In the genomic region with DNA sequence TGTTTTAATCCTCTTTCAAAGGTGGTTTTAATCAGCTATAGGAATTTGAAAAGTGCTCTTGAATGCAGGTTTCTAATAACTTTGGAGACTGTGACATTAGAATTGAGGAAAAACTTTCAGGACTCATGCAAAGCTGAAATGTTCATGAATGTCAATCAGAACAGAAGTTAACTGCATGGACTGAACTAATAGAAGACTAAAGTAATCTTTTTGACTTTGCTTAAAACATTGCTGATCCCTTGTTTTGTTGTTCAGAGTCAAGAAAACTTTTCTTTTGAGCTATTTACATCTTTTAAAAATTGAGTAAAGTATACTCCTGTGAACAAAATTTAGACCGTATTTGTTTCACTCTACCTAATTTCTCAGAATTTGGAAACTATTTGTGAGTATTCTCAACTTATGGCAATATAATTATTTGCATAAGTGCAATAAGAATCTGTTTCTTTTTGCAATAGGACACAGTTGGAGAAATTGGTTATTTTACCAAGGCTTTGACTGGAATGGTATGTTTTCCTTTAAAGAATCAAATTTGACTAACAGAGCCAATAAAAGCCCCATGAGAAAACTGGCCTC, we compare ENCODE assay signal across 17 cellular contexts. TPM values are rescaled to one million over a fixed set of nuclear protein-coding genes. Genes with fewer than 3 reads are reported as not detected.
DNase-seq lines count a peak whose midpoint lies in the region; ATAC-seq lines count a peak whose summit lies in the region.
"Had no signal": no experiment of that assay in that cellular context is flagged by ENCODE, and none has a peak within 500 bp of the region (broad histone marks: within the 10 kb centered on the region; RNA-seq: fewer than 3 reads in every experiment).

No MANE protein-coding gene starts in this region.

- peaks cover 23% of the 10 kb centered on the region for H3K9me3 Mint-ChIP-seq in activated T-helper 1 cell treated with anti-CD3 and anti-CD28 coated beads, Interleukin-12 subunit alpha, Interleukin-12 subunit beta, Interleukin-2, Interleukin-4 antibody, amounts not matched to agents 30 ng/mL and 10 ng/mL and 1 ng/mL, durations not matched to agents 14 hours and 24 hours and 36 hours

- H3K4me3 Mint-ChIP-seq in activated T-helper 1 cell treated with anti-CD3 and anti-CD28 coated beads, Interleukin-12 subunit alpha, Interleukin-12 subunit beta, Interleukin-2, Interleukin-4 antibody, amounts not matched to agents 30 ng/mL and 10 ng/mL and 1 ng/mL, durations not matched to agents 14 hours and 24 hours and 36 hours = no peak overlapping the region
- H3K4me3 Mint-ChIP-seq: CD14-positive monocyte; CD8-positive, alpha-beta T cell; IgD-negative memory B cell had no signal

- intact Hi-C loops in activated T-helper 1 cell treated with anti-CD3 and anti-CD28 coated beads, Interleukin-12 subunit alpha, Interleukin-12 subunit beta, Interleukin-2, Interleukin-4 antibody, amounts not matched to agents 30 ng/mL and 10 ng/mL and 1 ng/mL, durations not matched to agents 14 hours and 24 hours and 36 hours (cut with micrococcal nuclease) = no loop called here

- peaks cover 19% of the 10 kb centered on the region for H3K36me3 Mint-ChIP-seq in activated T-helper 1 cell treated with anti-CD3 and anti-CD28 coated beads, Interleukin-12 subunit alpha, Interleukin-12 subunit beta, Interleukin-2, Interleukin-4 antibody, amounts not matched to agents 30 ng/mL and 10 ng/mL and 1 ng/mL, durations not matched to agents 14 hours and 24 hours and 36 hours (ENCODE audit: low read depth)

- DNase-seq in DMS 273 (lab: John Stamatoyannopoulos, UW; ENCODE audit: unreplicated experiment) = peak; percentile 7
- DNase-seq in DMS 273 treated with DMSO at 0.1 percent for 48 hours (lab: John Stamatoyannopoulos, UW) = no peak
- peak; percentile 51 for DNase-seq in OCI-M1 (lab: John Stamatoyannopoulos, UW)
- DNase-seq in fibroblast of gingiva (ENCODE audit: low read depth) = peak; percentile 10
- DNase-seq in activated T-helper 1 cell treated with anti-CD3 and anti-CD28 coated beads, Interleukin-12 subunit alpha, Interleukin-12 subunit beta, Interleukin-2, Interleukin-4 antibody, amounts not matched to agents 30 ng/mL and 10 ng/mL and 1 ng/mL, durations not matched to agents 14 hours and 24 hours and 36 hours (ENCODE audit: low spot score) = no peak
- DNase-seq in DMS153 treated with DMSO at 0.1 percent for 48 hours (lab: John Stamatoyannopoulos, UW; ENCODE audit: unreplicated experiment) = no peak
- no peak for DNase-seq in HK-2 (ENCODE audit: unreplicated experiment)
- DNase-seq: CD8-positive, alpha-beta T cell; COR-L47; DND-41; GDM1; GM23248; H7; KG1 had no signal

- H3K4me1 Mint-ChIP-seq in activated T-helper 1 cell treated with anti-CD3 and anti-CD28 coated beads, Interleukin-12 subunit alpha, Interleukin-12 subunit beta, Interleukin-2, Interleukin-4 antibody, amounts not matched to agents 30 ng/mL and 10 ng/mL and 1 ng/mL, durations not matched to agents 14 hours and 24 hours and 36 hours (ENCODE audit: low read depth) = peaks cover 12% of the 10 kb centered on the region

- H3K27ac Mint-ChIP-seq in activated T-helper 1 cell treated with anti-CD3 and anti-CD28 coated beads, Interleukin-12 subunit alpha, Interleukin-12 subunit beta, Interleukin-2, Interleukin-4 antibody, amounts not matched to agents 30 ng/mL and 10 ng/mL and 1 ng/mL, durations not matched to agents 14 hours and 24 hours and 36 hours = no peak overlapping the region
- H3K27ac Mint-ChIP-seq: CD8-positive, alpha-beta T cell had no signal

- no peaks in the 10 kb centered on the region for H3K27me3 Mint-ChIP-seq in activated T-helper 1 cell treated with anti-CD3 and anti-CD28 coated beads, Interleukin-12 subunit alpha, Interleukin-12 subunit beta, Interleukin-2, Interleukin-4 antibody, amounts not matched to agents 30 ng/mL and 10 ng/mL and 1 ng/mL, durations not matched to agents 14 hours and 24 hours and 36 hours (ENCODE audit: insufficient read depth)
- H3K27me3 Mint-ChIP-seq: IgD-negative memory B cell had no signal

- ATAC-seq in GM21786 (IDR thresholded peaks at IDR 0.05; ENCODE audit: unreplicated experiment) = no peak
- ATAC-seq: CD8-positive, alpha-beta T cell had no signal

RNA-seq across cellular contexts. Expression of gene INPP5B, which starts 41.1 kb away (rescaled TPM):
- 23.6 and 27.2 TPM in 2 replicates for total RNA-seq in activated T-helper 1 cell treated with anti-CD3 and anti-CD28 coated beads, Interleukin-12 subunit alpha, Interleukin-12 subunit beta, Interleukin-2, Interleukin-4 antibody, amounts not matched to agents 30 ng/mL and 10 ng/mL and 1 ng/mL, durations not matched to agents 14 hours and 24 hours and 36 hours

RNA-seq across cellular contexts. Expression of gene MTF1, which starts 46.3 kb away (rescaled TPM):
- 31.7 and 35.3 TPM in 2 replicates for total RNA-seq in activated T-helper 1 cell treated with anti-CD3 and anti-CD28 coated beads, Interleukin-12 subunit alpha, Interleukin-12 subunit beta, Interleukin-2, Interleukin-4 antibody, amounts not matched to agents 30 ng/mL and 10 ng/mL and 1 ng/mL, durations not matched to agents 14 hours and 24 hours and 36 hours

Comparison
In these comparisons a context has a peak if more than half of its experiments do, and no peak if none do; other contexts are left out.
1. DNase-seq: peak in DMS 273 (single experiment), OCI-M1 (single experiment) and fibroblast of gingiva (single experiment); none in DMS 273 treated with DMSO at 0.1 percent for 48 hours (single experiment), activated T-helper 1 cell treated with anti-CD3 and anti-CD28 coated beads, Interleukin-12 subunit alpha, Interleukin-12 subunit beta, Interleukin-2, Interleukin-4 antibody, amounts not matched to agents 30 ng/mL and 10 ng/mL and 1 ng/mL, durations not matched to agents 14 hours and 24 hours and 36 hours (single experiment), DMS153 treated with DMSO at 0.1 percent for 48 hours (single experiment) and HK-2 (single experiment).